In the genomic region with DNA sequence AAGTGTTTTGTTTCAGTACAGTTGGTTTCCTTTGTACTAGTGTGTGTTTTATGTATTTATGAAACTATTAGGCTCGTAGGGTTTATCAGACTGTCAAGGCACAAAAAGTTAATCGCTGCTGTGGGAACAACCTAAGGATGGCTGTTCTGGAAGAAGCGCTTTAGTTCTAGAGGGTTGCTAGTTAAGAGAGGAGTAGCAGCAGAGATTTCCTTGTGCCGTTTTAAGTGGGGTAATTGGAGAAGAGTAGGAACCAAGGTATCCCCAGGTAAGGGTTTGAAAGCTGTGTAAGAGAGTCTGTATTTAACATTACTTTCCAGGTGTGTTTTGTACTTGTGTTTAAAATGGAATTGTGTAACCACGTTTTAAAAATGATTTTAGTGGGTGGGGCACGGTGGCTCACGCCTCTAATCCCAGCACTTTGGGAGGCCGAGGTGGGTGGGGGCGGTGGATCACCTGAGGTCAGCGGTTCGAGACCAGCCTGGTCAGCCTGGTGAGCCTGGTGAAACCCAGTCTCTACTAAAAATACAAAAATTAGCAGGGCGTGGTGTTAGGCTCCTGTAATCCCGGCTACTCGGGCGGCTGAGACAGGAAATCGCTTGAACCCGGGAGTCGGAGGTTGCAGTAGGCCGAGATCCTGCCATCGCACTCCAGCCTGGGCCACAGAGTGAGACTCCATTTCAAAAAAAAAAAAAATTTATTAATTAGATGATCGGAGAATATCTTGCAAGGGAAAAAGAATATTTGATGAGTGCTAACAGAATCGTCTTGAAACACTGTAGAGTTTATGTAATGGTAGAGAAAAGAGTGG, we compare ENCODE assay signal across 8 cellular contexts. TPM values are rescaled to one million over a fixed set of nuclear protein-coding genes. Genes with fewer than 3 reads are reported as not detected.
DNase-seq lines count a peak whose midpoint lies in the region; ATAC-seq, FAIRE-seq and TF ChIP-seq lines count a peak whose summit lies in the region.

No MANE protein-coding gene starts in this region.

- no peak for TF ChIP-seq POLR2A in H54 (IDR thresholded peaks at IDR 0.05; ENCODE audit: low read depth, low read length)

- H3K36me3 ChIP-seq in heart right ventricle, result peaks cover 0 to 17% (median under 1%) of the 10 kb centered on the region in 9 donors
- peaks cover 0 to under 1% of the 10 kb centered on the region in 2 donors for H3K36me3 ChIP-seq in ascending aorta
- H3K36me3 ChIP-seq in urinary bladder (ENCODE audit: insufficient read depth), result no peaks in the 10 kb centered on the region

- H3K27me3 ChIP-seq in heart right ventricle, result no peaks in the 10 kb centered on the region
- no peaks in the 10 kb centered on the region for H3K27me3 ChIP-seq in ascending aorta

- FAIRE-seq in H54 (lab: Jason Lieb, UNC), result no peak

- intact Hi-C loops in heart right ventricle (cut with DNase I), result loop anchor here in 2 of 10 donors (10.0 kb wide), 2 partner anchors 101 to 121 kb away; no protein-coding TSS in a partner anchor
- intact Hi-C loops in Right ventricle myocardium inferior (cut with DNase I), result loop anchor here (2.0 kb wide), 1 partner anchor 119 kb away; no protein-coding TSS in a partner anchor
- intact Hi-C loops in ascending aorta (cut with DNase I), result no loop called here

- H3K4me3 ChIP-seq in heart right ventricle, result peak overlapping the region in 8 of 10 donors; percentile 57 to 99 (median 88)
- peak overlapping the region; percentile 98 to 99 for H3K4me3 ChIP-seq in ascending aorta
- peak overlapping the region; percentile 1 for H3K4me3 ChIP-seq in urinary bladder (ENCODE audit: low read depth, low read length)

- no peak for ATAC-seq in heart right ventricle
- no peak for ATAC-seq in Right ventricle myocardium inferior

- H3K4me1 ChIP-seq in heart right ventricle (peaks cover 11 to 69% (median 62%) of the 10 kb centered on the region in 9 donors), ascending aorta (peaks cover 5 to 34% of the 10 kb centered on the region in 2 donors), urinary bladder (ENCODE audit: insufficient read depth) (no peaks in the 10 kb centered on the region)

- TF ChIP-seq CTCF in heart right ventricle (IDR thresholded peaks at IDR 0.05) (no peak), ascending aorta (IDR thresholded peaks at IDR 0.05) (no peak)

- DNase-seq in heart right ventricle (no peak), Right ventricle myocardium inferior (ENCODE audit: missing footprints) (no peak), ascending aorta (ENCODE audit: low spot score in 2 of 2) (no peak), lung microvascular endothelial cell (ENCODE audit: low read depth in 2 of 2) (peak; percentile 17 to 18), NCI-H510A (lab: John Stamatoyannopoulos, UW) (no peak), H54 (ENCODE audit: insufficient read length, low spot score) (no peak)
- no peak for DNase-seq in activated effector memory CD4-positive, alpha-beta T cell treated with Interleukin-2 at 50 U/mL for 16 hours

- 44 to 52% methylated on average over 22 of the region's 22 CpGs for WGBS in heart right ventricle, 2 donors
- WGBS in urinary bladder, result 42% methylated on average over 22 of the region's 22 CpGs

- no peaks in the 10 kb centered on the region for H3K9me3 ChIP-seq in heart right ventricle
- H3K9me3 ChIP-seq in ascending aorta, result no peaks in the 10 kb centered on the region

- H3K27ac ChIP-seq in heart right ventricle (peak overlapping the region in 5 of 10 donors; percentile 94 to 100 (median 100)), ascending aorta (peak overlapping the region; percentile 100), urinary bladder (ENCODE audit: low read depth) (peak overlapping the region; percentile 16)

RNA-seq across cellular contexts. Expression of a gene that starts 2.6 kb away (rescaled TPM):
- 100 to 1,000 TPM; 317 to 399 (median 365) TPM for total RNA-seq in heart right ventricle
- 100 to 1,000 TPM; 119 to 280 TPM for polyA plus RNA-seq in heart right ventricle
- 333 TPM for total RNA-seq in Right ventricle myocardium inferior
- 108 TPM for total RNA-seq in ascending aorta
- 224 and 247 TPM in 2 replicates for total RNA-seq in lung microvascular endothelial cell
- 465 TPM for total RNA-seq in urinary bladder
- polyA plus RNA-seq in urinary bladder, result 392 TPM

Comparison
In these comparisons a context has a peak if more than half of its experiments do, and no peak if none do; other contexts are left out.
1. DNase-seq: peak in lung microvascular endothelial cell (2 of 2); none in heart right ventricle (0 of 2), Right ventricle myocardium inferior (single experiment), ascending aorta (0 of 2), activated effector memory CD4-positive, alpha-beta T cell treated with Interleukin-2 at 50 U/mL for 16 hours (single experiment), NCI-H510A (single experiment) and H54 (single experiment).
2. H3K4me3 ChIP-seq: peak in every context shown above with its lines; median percentile 98 in ascending aorta; 88 in heart right ventricle; 1 in urinary bladder.